Comparison of ENCODE assay signal across 19 cellular contexts in the genomic region with DNA sequence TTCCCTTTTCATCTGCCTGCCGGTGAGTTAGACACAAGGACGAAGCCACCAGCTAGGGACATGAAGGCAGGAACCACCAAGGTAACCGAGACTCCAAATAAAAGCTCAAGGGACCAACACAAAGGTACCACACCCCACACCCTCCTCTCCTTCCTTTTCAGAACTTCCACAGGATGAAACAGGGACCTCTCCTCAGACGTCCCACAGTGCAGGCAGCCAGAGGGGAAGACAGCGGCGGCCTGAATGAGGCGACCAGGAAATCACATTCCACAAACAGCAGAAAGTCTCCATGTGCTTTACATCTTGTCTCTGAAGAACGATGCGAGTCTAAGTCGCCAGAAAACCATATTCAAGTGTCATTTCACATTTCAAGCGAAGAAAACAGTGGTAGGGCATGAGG.
"Had no signal": no experiment of that assay in that cellular context is flagged by ENCODE, and none has a peak within 500 bp of the region (broad histone marks: within the 10 kb centered on the region; RNA-seq: fewer than 3 reads in every experiment).

No MANE protein-coding gene starts in this region.

- H3K27ac Mint-ChIP-seq: dendritic cell treated with granulocyte-macrophage colony-stimulating factor and Interleukin-4, amounts not matched to agents 40 ng/mL and 50 ng/mL, for 4 days; effector memory CD8-positive, alpha-beta T cell; immature natural killer cell; nephron; stimulated activated effector memory CD8-positive, alpha-beta T cell treated with anti-CD3 and anti-CD28 coated beads, Interleukin-12 subunit alpha, Interleukin-12 subunit beta, amount 100 ng/mL, for 72 hours had no signal

- H3K4me3 Mint-ChIP-seq: dendritic cell treated with granulocyte-macrophage colony-stimulating factor and Interleukin-4, amounts not matched to agents 40 ng/mL and 50 ng/mL, for 4 days; effector memory CD8-positive, alpha-beta T cell; immature natural killer cell; naive B cell; nephron; stimulated activated effector memory CD8-positive, alpha-beta T cell treated with anti-CD3 and anti-CD28 coated beads, Interleukin-12 subunit alpha, Interleukin-12 subunit beta, amount 100 ng/mL, for 72 hours had no signal

- H3K4me1 Mint-ChIP-seq: immature natural killer cell; naive B cell; stimulated activated effector memory CD8-positive, alpha-beta T cell treated with anti-CD3 and anti-CD28 coated beads, Interleukin-12 subunit alpha, Interleukin-12 subunit beta, amount 100 ng/mL, for 72 hours had no signal

- H3K36me3 Mint-ChIP-seq: immature natural killer cell; naive B cell; stimulated activated effector memory CD8-positive, alpha-beta T cell treated with anti-CD3 and anti-CD28 coated beads, Interleukin-12 subunit alpha, Interleukin-12 subunit beta, amount 100 ng/mL, for 72 hours had no signal

- DNase-seq: cerebellar nuclear complex; effector memory CD8-positive, alpha-beta T cell; erythroblast; foreskin keratinocyte; immature natural killer cell; kidney; left cardiac atrium; left ventricle myocardium superior; mesenchymal stem cell; naive B cell; right cardiac atrium; stimulated activated CD4-positive, alpha-beta T cell treated with anti-CD3 and anti-CD28 coated beads, Interleukin-4, amount 100 ng/mL, for 1 hour; stimulated activated CD8-positive, alpha-beta memory T cell treated with anti-CD3 and anti-CD28 coated beads, Interleukin-4, amount 100 ng/mL, for 48 hours; stomach; substantia nigra; transverse colon had no signal

- H3K9me3 Mint-ChIP-seq: dendritic cell treated with granulocyte-macrophage colony-stimulating factor and Interleukin-4, amounts not matched to agents 40 ng/mL and 50 ng/mL, for 4 days; effector memory CD8-positive, alpha-beta T cell; immature natural killer cell; naive B cell; nephron; stimulated activated effector memory CD8-positive, alpha-beta T cell treated with anti-CD3 and anti-CD28 coated beads, Interleukin-12 subunit alpha, Interleukin-12 subunit beta, amount 100 ng/mL, for 72 hours had no signal

- ATAC-seq: effector memory CD8-positive, alpha-beta T cell; foreskin keratinocyte; left cardiac atrium; left ventricle myocardium superior; right cardiac atrium; stimulated activated effector memory CD8-positive, alpha-beta T cell treated with anti-CD3 and anti-CD28 coated beads, Interleukin-12 subunit alpha, Interleukin-12 subunit beta, amount 100 ng/mL, for 72 hours had no signal
